In genomic region chr1:81811757-81812371, GRCh38 we compare ENCODE assay signal across 11 cellular contexts. TPM values are rescaled to one million over a fixed set of nuclear protein-coding genes. Genes with fewer than 3 reads are reported as not detected.
DNase-seq lines count a peak whose midpoint lies in the region; ATAC-seq and TF ChIP-seq lines count a peak whose summit lies in the region.
"Had no signal": no experiment of that assay in that cellular context is flagged by ENCODE, and none has a peak within 500 bp of the region (broad histone marks: within the 10 kb centered on the region; RNA-seq: fewer than 3 reads in every experiment).

No MANE protein-coding gene starts in this region.

- WGBS in HUES64, result 70% methylated on average over 2 of the region's 3 CpGs
- WGBS in right lobe of liver (ENCODE audit: insufficient coverage, low coverage, low lambda C conversion rate, missing lambda C conversion rate), result 15% methylated on average over 3 of the region's 3 CpGs

- peak; percentile 69 for TF ChIP-seq CTCF in C4-2B (conservative IDR thresholded peaks at IDR 0.05)
- peak in 2 of 3 donors; percentile 7 to 14 for TF ChIP-seq CTCF in breast epithelium (IDR thresholded peaks at IDR 0.05)
- peak; percentile 30 to 54 (median 42) for TF ChIP-seq CTCF in right lobe of liver (IDR thresholded peaks at IDR 0.05)

- H3K4me3 ChIP-seq in HUES64 (ENCODE audit: low read length) (no peak overlapping the region), breast epithelium (no peak overlapping the region), right lobe of liver (no peak overlapping the region), MG63 (no peak overlapping the region)

- H3K27me3 ChIP-seq in HUES64 (ENCODE audit: insufficient read depth, low read length) (no peaks in the 10 kb centered on the region), breast epithelium (no peaks in the 10 kb centered on the region), right lobe of liver (no peaks in the 10 kb centered on the region), MG63 (peaks cover 34% of the 10 kb centered on the region)

- no peak overlapping the region for H3K9ac ChIP-seq in HUES64 (ENCODE audit: low read depth, low read length)

- ATAC-seq in right lobe of liver (peak; percentile 50 to 63 (median 62)), GM18517 (IDR thresholded peaks at IDR 0.05; ENCODE audit: unreplicated experiment) (no peak)
- ATAC-seq: effector memory CD8-positive, alpha-beta T cell had no signal

- intact Hi-C loops in breast epithelium (cut with DNase I; ENCODE audit: low total_unique reads) (no loop called here), right lobe of liver (cut with DNase I) (no loop called here)

- DNase-seq in breast epithelium (ENCODE audit: low spot score in 2 of 2) (no peak), right lobe of liver (no peak), NCI-H446 treated with DMSO at 0.1 percent for 48 hours (lab: John Stamatoyannopoulos, UW) (no peak), MG63 (no peak)
- no peak for DNase-seq in activated CD4-positive, alpha-beta T cell treated with anti-CD3 and anti-CD28 coated beads, Interleukin-2, amount 50 U/mL, for 4 hours
- DNase-seq: activated CD4-positive, alpha-beta memory T cell treated with anti-CD3 and anti-CD28 coated beads for 36 hours; effector memory CD8-positive, alpha-beta T cell; substantia nigra had no signal

- H3K9me3 ChIP-seq in HUES64 (ENCODE audit: insufficient read depth, low read depth, low read length) (no peaks in the 10 kb centered on the region), breast epithelium (no peaks in the 10 kb centered on the region), right lobe of liver (no peaks in the 10 kb centered on the region), MG63 (no peaks in the 10 kb centered on the region)

- TF ChIP-seq POLR2A in breast epithelium (IDR thresholded peaks at IDR 0.05), result no peak
- no peak for TF ChIP-seq POLR2A in right lobe of liver (IDR thresholded peaks at IDR 0.05)

- H3K27ac ChIP-seq in C4-2B (no peak overlapping the region), HUES64 (ENCODE audit: low read depth, low read length) (peak overlapping the region; percentile 34; the same call in 1 of the 2 replicates), breast epithelium (no peak overlapping the region), right lobe of liver (peak overlapping the region in 1 of 3 donors; percentile 39)

- no peaks in the 10 kb centered on the region for H3K36me3 ChIP-seq in HUES64 (ENCODE audit: insufficient read depth, low read length)
- no peaks in the 10 kb centered on the region for H3K36me3 ChIP-seq in breast epithelium
- no peaks in the 10 kb centered on the region for H3K36me3 ChIP-seq in right lobe of liver
- H3K36me3 ChIP-seq in MG63, result no peaks in the 10 kb centered on the region

- H3K4me1 ChIP-seq in HUES64 (ENCODE audit: insufficient read depth, low read length), result peaks cover 81% of the 10 kb centered on the region
- H3K4me1 ChIP-seq in breast epithelium, result no peaks in the 10 kb centered on the region
- H3K4me1 ChIP-seq in right lobe of liver, result peaks cover 0 to 57% (median 10%) of the 10 kb centered on the region in 4 donors

RNA-seq across cellular contexts. Expression of gene ADGRL2, which starts 11.1 kb away (rescaled TPM):
- 118 TPM for polyA plus RNA-seq in HUES64 (2013, experiment 1 of 2)
- 126 TPM for polyA plus RNA-seq in HUES64 (2013, experiment 2 of 2)
- total RNA-seq in breast epithelium, result 10 to 100 TPM; 59.6 to 78.0 (median 74.7) TPM
- total RNA-seq in right lobe of liver, result 10 to 100 TPM; 38.0 to 72.3 (median 51.2) TPM
- total RNA-seq in MG63 (2014; rRNA removed; shearing (Covaris generic); ENCODE audit: low replicate concordance), result 0.13 and 0.57 TPM in 2 replicates
- total RNA-seq: activated CD4-positive, alpha-beta memory T cell treated with anti-CD3 and anti-CD28 coated beads for 36 hours had no signal

Comparison
In these comparisons a context has a peak if more than half of its experiments do, and no peak if none do; other contexts are left out.
1. CTCF ChIP-seq: peak in every context shown above with its lines; median percentile 69 in C4-2B; 42 in right lobe of liver; 10 in breast epithelium.
2. RNA of gene ADGRL2, which starts 11.1 kb away (total RNA-seq): 59.6 to 78.0 TPM in breast epithelium and 38.0 to 72.3 TPM in right lobe of liver; 0.13 to 0.57 TPM in MG63; every median in the first group is over 10 times any median in the second.